ENCODE assay signal across 1 cellular context in genomic region chr7:22589641-22590141, GRCh38.
TF ChIP-seq lines count a peak whose summit lies in the region.

No MANE protein-coding gene starts in this region.

TF ChIP-seq in WTC11, 78 proteins besides CTCF, POLR2A, EP300 and RAD21 (continued from another document):
- TF ChIP-seq, protein P1, sequence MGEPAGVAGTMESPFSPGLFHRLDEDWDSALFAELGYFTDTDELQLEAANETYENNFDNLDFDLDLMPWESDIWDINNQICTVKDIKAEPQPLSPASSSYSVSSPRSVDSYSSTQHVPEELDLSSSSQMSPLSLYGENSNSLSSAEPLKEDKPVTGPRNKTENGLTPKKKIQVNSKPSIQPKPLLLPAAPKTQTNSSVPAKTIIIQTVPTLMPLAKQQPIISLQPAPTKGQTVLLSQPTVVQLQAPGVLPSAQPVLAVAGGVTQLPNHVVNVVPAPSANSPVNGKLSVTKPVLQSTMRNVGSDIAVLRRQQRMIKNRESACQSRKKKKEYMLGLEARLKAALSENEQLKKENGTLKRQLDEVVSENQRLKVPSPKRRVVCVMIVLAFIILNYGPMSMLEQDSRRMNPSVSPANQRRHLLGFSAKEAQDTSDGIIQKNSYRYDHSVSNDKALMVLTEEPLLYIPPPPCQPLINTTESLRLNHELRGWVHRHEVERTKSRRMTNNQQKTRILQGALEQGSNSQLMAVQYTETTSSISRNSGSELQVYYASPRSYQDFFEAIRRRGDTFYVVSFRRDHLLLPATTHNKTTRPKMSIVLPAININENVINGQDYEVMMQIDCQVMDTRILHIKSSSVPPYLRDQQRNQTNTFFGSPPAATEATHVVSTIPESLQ (CRISPR knock-in tag; IDR thresholded peaks at IDR 0.05), result no peak
- TF ChIP-seq HMGXB4 (CRISPR knock-in tag; IDR thresholded peaks at IDR 0.05), result no peak
- TF ChIP-seq, protein P2, sequence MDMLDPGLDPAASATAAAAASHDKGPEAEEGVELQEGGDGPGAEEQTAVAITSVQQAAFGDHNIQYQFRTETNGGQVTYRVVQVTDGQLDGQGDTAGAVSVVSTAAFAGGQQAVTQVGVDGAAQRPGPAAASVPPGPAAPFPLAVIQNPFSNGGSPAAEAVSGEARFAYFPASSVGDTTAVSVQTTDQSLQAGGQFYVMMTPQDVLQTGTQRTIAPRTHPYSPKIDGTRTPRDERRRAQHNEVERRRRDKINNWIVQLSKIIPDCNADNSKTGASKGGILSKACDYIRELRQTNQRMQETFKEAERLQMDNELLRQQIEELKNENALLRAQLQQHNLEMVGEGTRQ (CRISPR knock-in tag; IDR thresholded peaks at IDR 0.05), result no peak
